12 cellular contexts compared by ENCODE assay signal in the genomic region with DNA sequence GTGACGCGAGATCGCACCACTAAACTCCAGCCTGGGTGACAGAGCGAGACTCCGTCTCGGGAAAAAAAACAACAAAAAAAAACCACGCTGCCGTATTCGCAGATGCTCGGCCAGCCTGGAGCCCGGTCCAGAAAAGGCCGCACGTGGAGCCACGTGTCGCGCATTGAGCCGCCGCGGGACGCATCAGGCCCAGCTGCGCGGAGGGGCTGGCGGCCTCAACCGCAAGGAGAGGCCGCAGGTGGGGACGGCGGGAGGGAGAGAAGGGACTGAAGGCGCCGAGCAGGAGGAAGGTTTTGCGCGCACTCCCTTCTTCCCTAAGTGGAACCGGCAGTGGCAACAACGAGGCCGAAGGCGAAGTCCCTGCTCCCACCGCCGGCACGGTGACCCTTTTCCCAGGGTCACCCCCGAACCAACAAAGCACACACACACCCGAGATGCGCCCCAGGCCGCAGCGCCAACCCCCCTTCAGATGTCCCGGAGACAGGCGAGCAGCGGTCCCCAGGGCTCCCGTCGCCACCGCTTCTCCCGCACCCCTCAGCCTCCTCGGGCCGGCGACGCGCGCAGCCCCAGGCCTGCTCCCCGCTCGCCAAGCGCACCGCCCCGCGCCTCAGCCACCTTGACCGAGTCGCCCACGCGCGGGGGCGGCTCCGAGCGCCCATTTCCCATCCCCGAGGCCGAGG. TPM values are rescaled to one million over a fixed set of nuclear protein-coding genes. Genes with fewer than 3 reads are reported as not detected.
DNase-seq lines count a peak whose midpoint lies in the region; ATAC-seq, FAIRE-seq and TF ChIP-seq lines count a peak whose summit lies in the region.
"Had no signal": no experiment of that assay in that cellular context is flagged by ENCODE, and none has a peak within 500 bp of the region (broad histone marks: within the 10 kb centered on the region; RNA-seq: fewer than 3 reads in every experiment).

No MANE protein-coding gene starts in this region.

- no peaks in the 10 kb centered on the region for H3K9me3 Mint-ChIP-seq in CD4-positive, CD25-positive, alpha-beta regulatory T cell
- peaks cover 3% of the 10 kb centered on the region for H3K9me3 Mint-ChIP-seq in endodermal cell
- H3K9me3 Mint-ChIP-seq: IgD-negative memory B cell had no signal

- peaks cover 6% of the 10 kb centered on the region for H3K79me2 ChIP-seq in mammary epithelial cell (ENCODE audit: insufficient read depth, low read length)

- intact Hi-C loops in mammary epithelial cell (cut with micrococcal nuclease), result no loop called here
- intact Hi-C loops in pancreas (cut with DNase I), result no loop called here

- H3K27ac ChIP-seq in CD4-positive, CD25-positive, alpha-beta regulatory T cell (ENCODE audit: insufficient read depth, low read length, poor library complexity, severe bottlenecking), result peak overlapping the region; percentile 53
- H3K27ac ChIP-seq in mammary epithelial cell (ENCODE audit: insufficient read depth, low read depth, low read length) (no peak overlapping the region), pancreas (peak overlapping the region in 1 of 4 donors; percentile 70), endodermal cell (ENCODE audit: low read depth, low read length) (no peak overlapping the region)

- no peak overlapping the region for H3K9ac ChIP-seq in mammary epithelial cell (ENCODE audit: insufficient read depth, low read length)
- no peak overlapping the region for H3K9ac ChIP-seq in endodermal cell (ENCODE audit: extremely low read depth, low read length, poor library complexity, severe bottlenecking)

- no peaks in the 10 kb centered on the region for H4K20me1 ChIP-seq in mammary epithelial cell (ENCODE audit: insufficient read depth, low read length)

- TF ChIP-seq CTCF in mammary epithelial cell (conservative IDR thresholded peaks at IDR 0.05 in 1 of 2, IDR thresholded peaks at IDR 0.05 in 1 of 2; ENCODE audit: extremely low read depth in 1 of 2, insufficient read depth in 1 of 2, low read depth in 1 of 2, low read length in 2 of 2), result no peak
- no peak for TF ChIP-seq CTCF in pancreas (IDR thresholded peaks at IDR 0.05)
- no peak for TF ChIP-seq CTCF in endodermal cell (conservative IDR thresholded peaks at IDR 0.05)

- ATAC-seq in CD4-positive, CD25-positive, alpha-beta regulatory T cell (ENCODE audit: low read depth in 2 of 2), result no peak
- ATAC-seq in pancreas (no peak), GM18511 (IDR thresholded peaks at IDR 0.05; ENCODE audit: unreplicated experiment) (no peak)

- H3K4me1 ChIP-seq in CD4-positive, CD25-positive, alpha-beta regulatory T cell (ENCODE audit: control insufficient read depth, insufficient read depth, low read length, poor library complexity, severe bottlenecking), result peaks cover 17% of the 10 kb centered on the region
- H3K4me1 ChIP-seq in mammary epithelial cell (ENCODE audit: insufficient read depth, low read length) (peaks cover 11% of the 10 kb centered on the region), pancreas (peaks cover 0 to 30% (median 15%) of the 10 kb centered on the region in 3 donors), endodermal cell (ENCODE audit: control insufficient read depth, insufficient read depth, low read length) (no peaks in the 10 kb centered on the region)

- H3K27me3 Mint-ChIP-seq in CD4-positive, CD25-positive, alpha-beta regulatory T cell, result peaks cover 9% of the 10 kb centered on the region
- peaks cover 30% of the 10 kb centered on the region for H3K27me3 Mint-ChIP-seq in endodermal cell (ENCODE audit: insufficient read depth)
- H3K27me3 Mint-ChIP-seq: IgD-negative memory B cell had no signal

- dilution Hi-C loops in mammary epithelial cell (cut with HindIII; ENCODE audit: low sequenced_read_pairs), result no loop called here

- in situ Hi-C loops in mammary epithelial cell (cut with MboI; ENCODE audit: low sequenced_read_pairs in 2 of 2), result no loop called here

- H3K36me3 ChIP-seq in CD4-positive, CD25-positive, alpha-beta regulatory T cell (ENCODE audit: control insufficient read depth, insufficient read depth, low read length), result no peaks in the 10 kb centered on the region
- H3K36me3 ChIP-seq in H7 (replicated peaks; ENCODE audit: control insufficient read depth, insufficient read depth, low read length) (no peaks in the 10 kb centered on the region), mammary epithelial cell (ENCODE audit: insufficient read depth, low read length) (no peaks in the 10 kb centered on the region), pancreas (no peaks in the 10 kb centered on the region), endodermal cell (ENCODE audit: control insufficient read depth, insufficient read depth, low read length) (no peaks in the 10 kb centered on the region)

- FAIRE-seq in pancreas (lab: Jason Lieb, UNC), result no peak
- FAIRE-seq: D721Med, GM19239 had no signal

- H3K4me1 Mint-ChIP-seq in CD4-positive, CD25-positive, alpha-beta regulatory T cell, result peaks cover 16 to 33% (median 27%) of the 10 kb centered on the region in 4 donors
- peaks cover 3% of the 10 kb centered on the region for H3K4me1 Mint-ChIP-seq in endodermal cell

- no peak for DNase-seq in CD4-positive, CD25-positive, alpha-beta regulatory T cell
- DNase-seq in H7, result peak; percentile 26
- no peak for DNase-seq in mammary epithelial cell
- DNase-seq in pancreas, result peak in 1 of 6 donors; percentile 70
- DNase-seq in DMS53 (lab: John Stamatoyannopoulos, UW), result no peak
- no peak for DNase-seq in anterior cingulate cortex (lab: John Stamatoyannopoulos, UW)
- DNase-seq in endodermal cell, result no peak
- DNase-seq: NCI-H2029 had no signal

- 100% methylated on average over 12 of the region's 72 CpGs for WGBS in mammary epithelial cell (ENCODE audit: low coverage, missing lambda C conversion rate)
- 85 to 87% methylated on average over 68 to 72 of the region's 72 CpGs for WGBS in pancreas, 2 donors
- 96 to 97% methylated on average over 45 to 72 of the region's 72 CpGs for WGBS in endodermal cell (ENCODE audit: insufficient coverage in 1 of 2, insufficient read length in 1 of 2), 2 experiments

- CTCF ChIA-PET in mammary epithelial cell (lab: Charles Lee; ENCODE audit: low non-redundant PET), result no interaction called here

- H3K27ac Mint-ChIP-seq in CD4-positive, CD25-positive, alpha-beta regulatory T cell, result no peak overlapping the region
- no peak overlapping the region for H3K27ac Mint-ChIP-seq in endodermal cell

- no peak overlapping the region for H3K4me2 ChIP-seq in mammary epithelial cell (ENCODE audit: insufficient read depth, low read depth, low read length)

- no peaks in the 10 kb centered on the region for H3K27me3 ChIP-seq in CD4-positive, CD25-positive, alpha-beta regulatory T cell (ENCODE audit: control insufficient read depth, insufficient read depth, low read length)
- peaks cover 20% of the 10 kb centered on the region for H3K27me3 ChIP-seq in H7 (ENCODE audit: control insufficient read depth, insufficient read depth, low read length)
- no peaks in the 10 kb centered on the region for H3K27me3 ChIP-seq in mammary epithelial cell (ENCODE audit: insufficient read depth, low read length)
- H3K27me3 ChIP-seq in pancreas, result no peaks in the 10 kb centered on the region
- no peaks in the 10 kb centered on the region for H3K27me3 ChIP-seq in endodermal cell (ENCODE audit: control insufficient read depth, insufficient read depth, low read length, poor library complexity, severe bottlenecking)

- no peak overlapping the region for H3K4me3 ChIP-seq in CD4-positive, CD25-positive, alpha-beta regulatory T cell (ENCODE audit: low read depth, low read length)
- H3K4me3 ChIP-seq in H7 (ENCODE audit: insufficient read depth, low read depth, low read length) (no peak overlapping the region), mammary epithelial cell (replicated peaks in 1 of 3; ENCODE audit: insufficient read depth in 1 of 3, low read depth in 2 of 3, low read length in 3 of 3) (no peak overlapping the region), pancreas (peak overlapping the region in 3 of 4 donors; percentile 63 to 79 (median 66)), endodermal cell (ENCODE audit: low read length) (no peak overlapping the region)

- peak overlapping the region in 2 of 4 donors; percentile 33 to 81 for H3K4me3 Mint-ChIP-seq in CD4-positive, CD25-positive, alpha-beta regulatory T cell
- H3K4me3 Mint-ChIP-seq in endodermal cell, result no peak overlapping the region

- H3K36me3 Mint-ChIP-seq in CD4-positive, CD25-positive, alpha-beta regulatory T cell, result no peaks in the 10 kb centered on the region
- H3K36me3 Mint-ChIP-seq in endodermal cell (ENCODE audit: low read depth), result no peaks in the 10 kb centered on the region

- no TSS peak for BruUV-seq in mammary epithelial cell (replicated peaks; lab: Mats Ljungman, UMichigan)

- H2AFZ ChIP-seq in mammary epithelial cell (ENCODE audit: low read depth, low read length), result peak overlapping the region; percentile 99

- H3K9me3 ChIP-seq in CD4-positive, CD25-positive, alpha-beta regulatory T cell (ENCODE audit: control insufficient read depth in 2 of 2, low read length in 2 of 2), result no peaks in the 10 kb centered on the region
- H3K9me3 ChIP-seq in mammary epithelial cell (replicated peaks; ENCODE audit: insufficient read depth, low read length) (no peaks in the 10 kb centered on the region), pancreas (no peaks in the 10 kb centered on the region), endodermal cell (ENCODE audit: control insufficient read depth, low read length) (no peaks in the 10 kb centered on the region)

RNA-seq across cellular contexts. Expression of gene SYCP2, which starts 0.7 kb away (rescaled TPM):
- total RNA-seq in CD4-positive, CD25-positive, alpha-beta regulatory T cell, result 9.1 TPM
- 1 to 10 TPM in 3 of 4 donors, under 1 TPM in 1; 0.32 to 1.7 (median 1.1) TPM for polyA plus RNA-seq in CD4-positive, CD25-positive, alpha-beta regulatory T cell
- 0.04 TPM in 1 of 2 replicates, not detected in the other for total RNA-seq in H7 (2014; rRNA removed; shearing (Covaris generic))
- 1 to 10 TPM in 1 of 2 donors, under 1 TPM in 1; 0.94 to 2.3 TPM for total RNA-seq in mammary epithelial cell
- polyA plus RNA-seq in mammary epithelial cell, result 0.24 TPM
- polyA minus RNA-seq in mammary epithelial cell, result not detected
- 1 to 10 TPM; 1.3 to 4.7 (median 2.5) TPM for total RNA-seq in pancreas
- 1 to 10 TPM; 4.0 to 4.4 TPM for polyA plus RNA-seq in pancreas
- 1 to 10 TPM; 1.2 to 1.4 TPM for total RNA-seq in endodermal cell
- 0.43 TPM for polyA plus RNA-seq in endodermal cell (2013, experiment 1 of 2)
- polyA plus RNA-seq in endodermal cell (2013, experiment 2 of 2), result 0.21 TPM

RNA-seq across cellular contexts. Expression of gene PPP1R3D, which starts 7.3 kb away (rescaled TPM):
- 5.3 TPM for total RNA-seq in CD4-positive, CD25-positive, alpha-beta regulatory T cell
- polyA plus RNA-seq in CD4-positive, CD25-positive, alpha-beta regulatory T cell, result 1 to 10 TPM; 1.9 to 3.0 (median 2.1) TPM
- total RNA-seq in H7 (2014; rRNA removed; shearing (Covaris generic)), result 3.4 and 3.9 TPM in 2 replicates
- 1 to 10 TPM; 6.4 to 6.8 TPM for total RNA-seq in mammary epithelial cell
- 2.8 TPM for polyA plus RNA-seq in mammary epithelial cell
- 5.4 TPM for polyA minus RNA-seq in mammary epithelial cell
- 1 to 10 TPM; 3.0 to 6.3 (median 4.0) TPM for total RNA-seq in pancreas
- polyA plus RNA-seq in pancreas, result 1 to 10 TPM; 1.4 to 2.6 TPM
- total RNA-seq in endodermal cell, result 1 to 10 TPM; 3.9 to 6.1 TPM
- 3.2 TPM for polyA plus RNA-seq in endodermal cell (2013, experiment 1 of 2)
- 3.3 TPM for polyA plus RNA-seq in endodermal cell (2013, experiment 2 of 2)

RNA-seq across cellular contexts. Expression of gene FAM217B, which starts 7.4 kb away (rescaled TPM):
- total RNA-seq in CD4-positive, CD25-positive, alpha-beta regulatory T cell, result 15.8 TPM
- polyA plus RNA-seq in CD4-positive, CD25-positive, alpha-beta regulatory T cell, result 10 to 100 TPM; 23.3 to 30.1 (median 25.9) TPM
- total RNA-seq in H7 (2014; rRNA removed; shearing (Covaris generic)), result 4.9 and 5.3 TPM in 2 replicates
- total RNA-seq in mammary epithelial cell (10 to 100 TPM in 1 of 2 donors, 1 to 10 TPM in 1; 6.8 to 13.7 TPM), pancreas (1 to 10 TPM; 2.5 to 6.6 (median 3.9) TPM), endodermal cell (10 to 100 TPM; 24.4 to 25.1 TPM)
- polyA plus RNA-seq in mammary epithelial cell (7.0 TPM), pancreas (1 to 10 TPM; 1.4 to 2.3 TPM)
- 12.0 TPM for polyA minus RNA-seq in mammary epithelial cell
- 21.6 TPM for polyA plus RNA-seq in endodermal cell (2013, experiment 1 of 2)
- 21.7 TPM for polyA plus RNA-seq in endodermal cell (2013, experiment 2 of 2)

RNA-seq across cellular contexts. Expression of gene CDH26, which starts 25.5 kb away (rescaled TPM):
- total RNA-seq in CD4-positive, CD25-positive, alpha-beta regulatory T cell, result 1.0 TPM
- under 1 TPM in 2 of 4 donors, not detected in 2; 0.24 to 0.31 TPM for polyA plus RNA-seq in CD4-positive, CD25-positive, alpha-beta regulatory T cell
- 1.0 and 3.1 TPM in 2 replicates for total RNA-seq in H7 (2014; rRNA removed; shearing (Covaris generic))
- total RNA-seq in mammary epithelial cell (under 1 TPM; 0.33 to 0.66 TPM), pancreas (under 1 TPM; 0.13 to 0.97 (median 0.42) TPM), endodermal cell (1 to 10 TPM in 1 of 2 donors, under 1 TPM in 1; 0.97 to 2.0 TPM)
- polyA plus RNA-seq in mammary epithelial cell (0.46 TPM), pancreas (1 to 10 TPM in 1 of 2 donors, under 1 TPM in 1; 0.89 to 1.1 TPM)
- 1.8 TPM for polyA minus RNA-seq in mammary epithelial cell
- 0.32 TPM for polyA plus RNA-seq in endodermal cell (2013, experiment 1 of 2)
- 0.37 TPM for polyA plus RNA-seq in endodermal cell (2013, experiment 2 of 2)
- polyA plus RNA-seq: IgD-negative memory B cell had no signal

Comparison
In these comparisons a context has a peak if more than half of its experiments do, and no peak if none do; other contexts are left out.
1. H3K4me3 ChIP-seq: peak in pancreas (3 of 4); none in CD4-positive, CD25-positive, alpha-beta regulatory T cell (single experiment), H7 (single experiment), mammary epithelial cell (0 of 3) and endodermal cell (single experiment).